In genomic region chr21:33323610-33324009, GRCh38 we compare ENCODE assay signal across 8 cellular contexts. TPM values are rescaled to one million over a fixed set of nuclear protein-coding genes. Genes with fewer than 3 reads are reported as not detected.
DNase-seq lines count a peak whose midpoint lies in the region; ATAC-seq and TF ChIP-seq lines count a peak whose summit lies in the region.
"Not testable (repeated sequence)": the region's sequence is repeated elsewhere in the genome, so short reads cannot be mapped to it uniquely, and the experiment has no call there.

No MANE protein-coding gene starts in this region.

- H3K4me1 ChIP-seq in HUES64 (ENCODE audit: insufficient read depth, low read length); uterus: not testable (repeated sequence)
- peaks cover 10% of the 10 kb centered on the region; the same call in 1 of the 2 replicates for H3K4me1 ChIP-seq in PC-9 (replicated peaks; ENCODE audit: insufficient read depth)
- H3K4me1 ChIP-seq in gastroesophageal sphincter: peaks cover 6 to 22% (median 20%) of the 10 kb centered on the region in 3 donors
- H3K4me1 ChIP-seq in right lobe of liver: peaks cover 0 to 26% (median 10%) of the 10 kb centered on the region in 4 donors
- peaks cover 0 to 28% (median 19%) of the 10 kb centered on the region in 4 donors for H3K4me1 ChIP-seq in sigmoid colon

- not testable (repeated sequence) for H2AFZ ChIP-seq in PC-9

- H3K79me2 ChIP-seq in PC-9 (ENCODE audit: low read depth): peaks cover 35% of the 10 kb centered on the region

- CTCF ChIA-PET in BJ (lab: Yijun Ruan, JAX); PC-9 (lab: Charles Lee): not testable (repeated sequence)

- DNase-seq in BJ (ENCODE audit: low read depth); PC-9; coronary artery (ENCODE audit: low spot score); right lobe of liver; sigmoid colon; uterus: not testable (repeated sequence)

- H3K9me2 ChIP-seq in PC-9 (ENCODE audit: insufficient read depth): not testable (repeated sequence)

- H3K36me3 ChIP-seq in BJ (ENCODE audit: control insufficient read depth, insufficient read depth, low read length); HUES64 (ENCODE audit: insufficient read depth, low read length); PC-9 (ENCODE audit: low read depth); gastroesophageal sphincter; right lobe of liver; sigmoid colon; uterus: not testable (repeated sequence)

- H3K9me3 ChIP-seq in HUES64 (ENCODE audit: insufficient read depth, low read depth, low read length); PC-9 (ENCODE audit: insufficient read depth, low read depth); gastroesophageal sphincter; right lobe of liver; sigmoid colon; uterus: not testable (repeated sequence)

- H3K27ac ChIP-seq in HUES64 (ENCODE audit: low read depth, low read length); PC-9: not testable (repeated sequence)
- H3K27ac ChIP-seq in coronary artery (peak overlapping the region in 1 of 2 donors; percentile 99), gastroesophageal sphincter (peak overlapping the region in 3 of 4 donors; percentile 98), right lobe of liver (peak overlapping the region in 1 of 3 donors; percentile 99), sigmoid colon (peak overlapping the region in 3 of 4 donors; percentile 94 to 98 (median 97)), uterus (peak overlapping the region; percentile 99)

- not testable (repeated sequence) for H4K20me1 ChIP-seq in PC-9 (ENCODE audit: insufficient read depth)

- intact Hi-C loops in PC-9 (cut with micrococcal nuclease; ENCODE audit: unreplicated experiment); right lobe of liver (cut with DNase I); uterus (cut with DNase I; ENCODE audit: low total_unique reads): not testable (repeated sequence)
- intact Hi-C loops in sigmoid colon (cut with DNase I): loop anchor here (2.0 to 10.0 kb wide), 5 partner anchors 57 to 221 kb away; partner anchors contain the start of genes GART, IL10RB and SON

- not testable (repeated sequence) for H3K9ac ChIP-seq in HUES64 (ENCODE audit: low read depth, low read length)

- not testable (repeated sequence) for H3K27me3 ChIP-seq in BJ (ENCODE audit: control insufficient read depth, insufficient read depth, low read length); HUES64 (ENCODE audit: insufficient read depth, low read length); PC-9 (ENCODE audit: insufficient read depth, low read depth); gastroesophageal sphincter; right lobe of liver; sigmoid colon; uterus

- H3K4me2 ChIP-seq in PC-9: peak overlapping the region; percentile 80

- not testable (repeated sequence) for TF ChIP-seq CTCF in BJ (IDR thresholded peaks at IDR 0.05; ENCODE audit: insufficient read depth, low read depth, low read length); PC-9 (conservative IDR thresholded peaks at IDR 0.05); coronary artery (IDR thresholded peaks at IDR 0.05); gastroesophageal sphincter (IDR thresholded peaks at IDR 0.05); right lobe of liver (IDR thresholded peaks at IDR 0.05); sigmoid colon (IDR thresholded peaks at IDR 0.05); uterus (IDR thresholded peaks at IDR 0.05)

- not testable (repeated sequence) for H3F3A ChIP-seq in PC-9 (ENCODE audit: insufficient read depth, low read depth)

- not testable (repeated sequence) for BruUV-seq in PC-9 (replicated peaks; lab: Mats Ljungman, UMichigan)

- not testable (repeated sequence) for TF ChIP-seq EP300 in gastroesophageal sphincter (IDR thresholded peaks at IDR 0.05); sigmoid colon (IDR thresholded peaks at IDR 0.05)

- POLR2A ChIA-PET in BJ (lab: Charles Lee); PC-9 (lab: Charles Lee; ENCODE audit: unreplicated experiment): not testable (repeated sequence)

- peak overlapping the region; percentile 97 for H3K4me3 ChIP-seq in BJ (ENCODE audit: low read depth, low read length)
- peak overlapping the region; percentile 86 for H3K4me3 ChIP-seq in HUES64 (ENCODE audit: low read length)
- peak overlapping the region; percentile 97; the same call in 1 of the 2 replicates for H3K4me3 ChIP-seq in PC-9
- H3K4me3 ChIP-seq in coronary artery: peak overlapping the region; percentile 94
- H3K4me3 ChIP-seq in gastroesophageal sphincter: peak overlapping the region in 1 of 2 donors; percentile 98
- H3K4me3 ChIP-seq in right lobe of liver: peak overlapping the region in 2 of 3 donors; percentile 82 to 91
- H3K4me3 ChIP-seq in sigmoid colon: peak overlapping the region in 3 of 4 donors; percentile 76 to 99 (median 78)
- H3K4me3 ChIP-seq in uterus: peak overlapping the region in 1 of 2 donors; percentile 98

- TF ChIP-seq POLR2A in gastroesophageal sphincter (IDR thresholded peaks at IDR 0.05); right lobe of liver (IDR thresholded peaks at IDR 0.05); sigmoid colon (IDR thresholded peaks at IDR 0.05); uterus (IDR thresholded peaks at IDR 0.05): not testable (repeated sequence)

- ATAC-seq in gastroesophageal sphincter, right lobe of liver: not testable (repeated sequence)

RNA-seq across cellular contexts. Expression of gene IFNAR1, which starts 1.2 kb away (rescaled TPM):
- 11.4 and 15.0 TPM in 2 replicates for polyA plus RNA-seq in BJ (2011; rRNA removed)
- polyA minus RNA-seq in BJ (2011; rRNA and poly(A)+ RNA removed): 14.2 and 14.3 TPM in 2 replicates
- 11.7 TPM for polyA plus RNA-seq in HUES64 (2013, experiment 1 of 2)
- 9.5 TPM for polyA plus RNA-seq in HUES64 (2013, experiment 2 of 2)
- total RNA-seq in PC-9 (2021): 24.2 and 25.5 TPM in 2 replicates
- total RNA-seq in gastroesophageal sphincter: 10 to 100 TPM; 28.9 to 44.1 (median 31.9) TPM
- 10 to 100 TPM; 31.6 to 68.2 (median 48.6) TPM for total RNA-seq in right lobe of liver
- 10 to 100 TPM; 23.5 to 32.6 (median 25.5) TPM for total RNA-seq in sigmoid colon
- polyA plus RNA-seq in sigmoid colon: 10 to 100 TPM in 1 of 3 donors, 1 to 10 TPM in 2; 6.6 to 26.5 (median 7.9) TPM
- total RNA-seq in uterus: 100 to 1,000 TPM in 1 of 4 donors, 10 to 100 TPM in 3; 26.8 to 115 (median 39.3) TPM

RNA-seq across cellular contexts. Expression of gene IL10RB, which starts 57.4 kb away (rescaled TPM):
- 56.8 and 63.7 TPM in 2 replicates for polyA plus RNA-seq in BJ (2011; rRNA removed)
- 25.5 and 54.7 TPM in 2 replicates for polyA minus RNA-seq in BJ (2011; rRNA and poly(A)+ RNA removed)
- 3.4 TPM for polyA plus RNA-seq in HUES64 (2013, experiment 1 of 2)
- polyA plus RNA-seq in HUES64 (2013, experiment 2 of 2): 5.1 TPM
- 18.3 and 23.1 TPM in 2 replicates for total RNA-seq in PC-9 (2021)
- total RNA-seq in gastroesophageal sphincter: 10 to 100 TPM; 13.1 to 23.7 (median 20.5) TPM
- 10 to 100 TPM; 10.5 to 24.2 (median 20.3) TPM for total RNA-seq in right lobe of liver
- 10 to 100 TPM; 15.0 to 26.2 (median 23.6) TPM for total RNA-seq in sigmoid colon
- polyA plus RNA-seq in sigmoid colon: 10 to 100 TPM; 30.0 to 66.8 (median 34.4) TPM
- total RNA-seq in uterus: 10 to 100 TPM; 17.9 to 45.5 (median 27.7) TPM
